In genomic region chr10:118979661-118980060, GRCh38 we compare ENCODE assay signal across 18 cellular contexts.
"Had no signal": no experiment of that assay in that cellular context is flagged by ENCODE, and none has a peak within 500 bp of the region (broad histone marks: within the 10 kb centered on the region; RNA-seq: fewer than 3 reads in every experiment).

No MANE protein-coding gene starts in this region.

- H3K4me3 Mint-ChIP-seq: nephron; stimulated activated effector memory CD8-positive, alpha-beta T cell treated with anti-CD3 and anti-CD28 coated beads, Interleukin-12 subunit alpha, Interleukin-12 subunit beta, amount 100 ng/mL, for 72 hours had no signal

- H3K4me1 ChIP-seq: esophagus squamous epithelium, psoas muscle, right lobe of liver, suprapubic skin, thyroid gland, upper lobe of left lung, uterus had no signal

- DNase-seq: esophagus squamous epithelium; foreskin fibroblast; mesendoderm; naive B cell; psoas muscle; retina; stimulated activated CD4-positive, alpha-beta T cell treated with anti-CD3 and anti-CD28 coated beads, Interleukin-4, amount 100 ng/mL, for 1 hour; stimulated activated CD8-positive, alpha-beta memory T cell treated with anti-CD3 and anti-CD28 coated beads, Interleukin-4, amount 100 ng/mL, for 48 hours; stimulated activated naive CD8-positive, alpha-beta T cell treated with anti-CD3 and anti-CD28 coated beads, Interleukin-15, Interleukin-2, amounts not matched to agents 100 U/mL and 50 U/mL, for 24 hours; thyroid gland; uterus had no signal

- H3K36me3 ChIP-seq: esophagus squamous epithelium, neutrophil, right lobe of liver, suprapubic skin, thyroid gland, upper lobe of left lung, uterus had no signal

- H3K27ac ChIP-seq: esophagus squamous epithelium, hepatocyte, neutrophil, psoas muscle, right lobe of liver, suprapubic skin, thyroid gland, upper lobe of left lung, uterus had no signal

- H3K27ac Mint-ChIP-seq: nephron; stimulated activated effector memory CD8-positive, alpha-beta T cell treated with anti-CD3 and anti-CD28 coated beads, Interleukin-12 subunit alpha, Interleukin-12 subunit beta, amount 100 ng/mL, for 72 hours had no signal

- H3K4me1 Mint-ChIP-seq: naive B cell; stimulated activated effector memory CD8-positive, alpha-beta T cell treated with anti-CD3 and anti-CD28 coated beads, Interleukin-12 subunit alpha, Interleukin-12 subunit beta, amount 100 ng/mL, for 72 hours had no signal

- ATAC-seq: psoas muscle; right lobe of liver; stimulated activated effector memory CD8-positive, alpha-beta T cell treated with anti-CD3 and anti-CD28 coated beads, Interleukin-12 subunit alpha, Interleukin-12 subunit beta, amount 100 ng/mL, for 72 hours had no signal

- H3K36me3 Mint-ChIP-seq: stimulated activated effector memory CD8-positive, alpha-beta T cell treated with anti-CD3 and anti-CD28 coated beads, Interleukin-12 subunit alpha, Interleukin-12 subunit beta, amount 100 ng/mL, for 72 hours had no signal

- H3K4me3 ChIP-seq: esophagus squamous epithelium, hepatocyte, psoas muscle, right lobe of liver, suprapubic skin, thyroid gland, upper lobe of left lung, uterus had no signal

- H3K9me3 ChIP-seq: esophagus squamous epithelium, neutrophil, psoas muscle, right lobe of liver, suprapubic skin, thyroid gland had no signal

- H3K27me3 ChIP-seq: esophagus squamous epithelium, hepatocyte, neutrophil, right lobe of liver, suprapubic skin, thyroid gland, upper lobe of left lung, uterus had no signal
